ENCODE assay signal across 8 cellular contexts in genomic region chr22:21735198-21736083, GRCh38. TPM values are rescaled to one million over a fixed set of nuclear protein-coding genes. Genes with fewer than 3 reads are reported as not detected.
DNase-seq lines count a peak whose midpoint lies in the region; ATAC-seq and TF ChIP-seq lines count a peak whose summit lies in the region.

A gene with protein sequence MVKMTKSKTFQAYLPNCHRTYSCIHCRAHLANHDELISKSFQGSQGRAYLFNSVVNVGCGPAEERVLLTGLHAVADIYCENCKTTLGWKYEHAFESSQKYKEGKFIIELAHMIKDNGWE (minus strand): TSS chr22:21735794. CDS start chr22:21710744, 25,050 bp downstream.

- no peak for TF ChIP-seq CTCF in progenitor cell of endocrine pancreas (IDR thresholded peaks at IDR 0.05; ENCODE audit: unreplicated experiment)
- TF ChIP-seq CTCF in upper lobe of right lung (IDR thresholded peaks at IDR 0.05): no peak

- H3K9me3 ChIP-seq in upper lobe of right lung: no peaks in the 10 kb centered on the region

- H3K9me3 Mint-ChIP-seq in T-helper 1 cell treated with Interleukin-12 subunit alpha and Interleukin-12 subunit beta and Interleukin-4 antibody, amounts not matched to agents 30 μg/mL and 1 μg/mL, for 36 hours: no peaks in the 10 kb centered on the region
- no peaks in the 10 kb centered on the region for H3K9me3 Mint-ChIP-seq in progenitor cell of endocrine pancreas (ENCODE audit: low read depth)

- TF ChIP-seq POLR2A in GM15510 (IDR thresholded peaks at IDR 0.05; ENCODE audit: borderline replicate concordance, extremely low read depth, insufficient read length): peak; percentile 35

- DNase-seq in NCI-H1436 treated with DMSO at 0.1 percent for 48 hours (lab: John Stamatoyannopoulos, UW) (peak; percentile 66), left ventricle myocardium superior (peak; percentile 99), progenitor cell of endocrine pancreas (ENCODE audit: low spot score, unreplicated experiment) (peak; percentile 99), upper lobe of right lung (peak; percentile 99)

- H3K27ac Mint-ChIP-seq in T-helper 1 cell treated with Interleukin-12 subunit alpha and Interleukin-12 subunit beta and Interleukin-4 antibody, amounts not matched to agents 30 μg/mL and 1 μg/mL, for 36 hours: peak within 1 kb of the TSS; percentile 94
- H3K27ac Mint-ChIP-seq in progenitor cell of endocrine pancreas: peak within 1 kb of the TSS; percentile 97

- peak within 1 kb of the TSS; percentile 94 for H3K4me3 Mint-ChIP-seq in T-helper 1 cell treated with Interleukin-12 subunit alpha and Interleukin-12 subunit beta and Interleukin-4 antibody, amounts not matched to agents 30 μg/mL and 1 μg/mL, for 36 hours
- H3K4me3 Mint-ChIP-seq in progenitor cell of endocrine pancreas (ENCODE audit: low read depth): peak within 1 kb of the TSS; percentile 93

- peaks cover 16% of the 10 kb centered on the region for H3K27me3 Mint-ChIP-seq in T-helper 1 cell treated with Interleukin-12 subunit alpha and Interleukin-12 subunit beta and Interleukin-4 antibody, amounts not matched to agents 30 μg/mL and 1 μg/mL, for 36 hours (ENCODE audit: low read depth)
- peaks cover 13% of the 10 kb centered on the region for H3K27me3 Mint-ChIP-seq in progenitor cell of endocrine pancreas

- no peaks in the 10 kb centered on the region for H3K27me3 ChIP-seq in upper lobe of right lung

- no peaks in the 10 kb centered on the region for H3K36me3 Mint-ChIP-seq in T-helper 1 cell treated with Interleukin-12 subunit alpha and Interleukin-12 subunit beta and Interleukin-4 antibody, amounts not matched to agents 30 μg/mL and 1 μg/mL, for 36 hours (ENCODE audit: low read depth)
- H3K36me3 Mint-ChIP-seq in progenitor cell of endocrine pancreas (ENCODE audit: insufficient read depth): no peaks in the 10 kb centered on the region

- H3K36me3 ChIP-seq in upper lobe of right lung: no peaks in the 10 kb centered on the region

- intact Hi-C loops in left ventricle myocardium superior (cut with micrococcal nuclease) (no loop called here), upper lobe of right lung (cut with DNase I) (no loop called here)

- H3K4me3 ChIP-seq in upper lobe of right lung: peak within 1 kb of the TSS; percentile 63

- H3K4me1 Mint-ChIP-seq in T-helper 1 cell treated with Interleukin-12 subunit alpha and Interleukin-12 subunit beta and Interleukin-4 antibody, amounts not matched to agents 30 μg/mL and 1 μg/mL, for 36 hours (ENCODE audit: low read depth): peaks cover 25% of the 10 kb centered on the region
- peaks cover 8% of the 10 kb centered on the region for H3K4me1 Mint-ChIP-seq in progenitor cell of endocrine pancreas (ENCODE audit: low read depth)

- H3K27ac ChIP-seq in angular gyrus (ENCODE audit: low read depth, low read length) (peak within 1 kb of the TSS; percentile 62), upper lobe of right lung (peak within 1 kb of the TSS; percentile 59)

- peak; percentile 78 for ATAC-seq in HG02840 (IDR thresholded peaks at IDR 0.05; ENCODE audit: low FRiP score, unreplicated experiment)
- peak; percentile 99 for ATAC-seq in left ventricle myocardium superior
- ATAC-seq in upper lobe of right lung: peak; percentile 98

- H3K4me1 ChIP-seq in upper lobe of right lung: peaks cover 14% of the 10 kb centered on the region

RNA-seq across cellular contexts. Expression of the gene that starts here (rescaled TPM):
- total RNA-seq in left ventricle myocardium superior: 3.2 TPM
- total RNA-seq in progenitor cell of endocrine pancreas: 24.9 and 30.5 TPM in 2 replicates
- 6.7 TPM for total RNA-seq in upper lobe of right lung

Comparison
In these comparisons a context has a peak if more than half of its experiments do, and no peak if none do; other contexts are left out.
1. Peak in every context shown above with its lines: DNase-seq, ATAC-seq, H3K4me3 ChIP-seq and H3K27ac ChIP-seq.